Comparison of ENCODE assay signal across 8 cellular contexts in the genomic region with DNA sequence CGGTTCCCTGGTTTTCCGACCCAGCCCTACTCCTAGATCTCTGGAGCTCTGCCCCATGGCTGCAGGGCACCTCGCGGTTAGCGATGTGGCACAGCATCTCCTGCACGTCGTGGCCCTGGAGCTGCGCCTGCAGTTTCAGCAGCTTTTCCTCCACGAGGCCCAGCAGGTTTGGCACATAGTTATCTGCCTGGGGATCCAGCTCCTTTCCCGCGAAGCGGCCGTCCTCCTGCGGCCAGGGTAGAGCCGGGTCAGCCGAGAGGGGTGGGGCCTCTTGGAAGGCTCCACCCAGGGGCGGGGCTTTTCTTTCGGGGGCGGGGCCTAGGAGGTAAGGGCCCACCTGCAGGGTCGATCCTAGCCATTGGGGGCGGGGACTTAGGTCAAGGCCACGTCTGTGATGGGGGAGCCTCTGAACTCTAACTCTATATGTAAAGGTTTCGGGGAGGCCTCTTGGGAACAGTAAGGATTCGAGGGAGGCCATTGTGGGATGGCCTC. TPM values are rescaled to one million over a fixed set of nuclear protein-coding genes. Genes with fewer than 3 reads are reported as not detected.
DNase-seq lines count a peak whose midpoint lies in the region; ATAC-seq, FAIRE-seq and TF ChIP-seq lines count a peak whose summit lies in the region.

No MANE protein-coding gene starts in this region.

- TF ChIP-seq EP300 in HepG2 (IDR thresholded peaks at IDR 0.05; ENCODE audit: low read depth in 2 of 2, low read length in 2 of 2) (no peak), HepG2 (CRISPR knock-in tag; IDR thresholded peaks at IDR 0.05; ENCODE audit: borderline replicate concordance) (no peak)

- H3K4me3 ChIP-seq in BE2C (ENCODE audit: low read depth, low read length) (peak overlapping the region; percentile 45), HepG2 (replicated peaks in 1 of 3; ENCODE audit: insufficient read depth in 1 of 3, low read depth in 2 of 3, low read length in 3 of 3) (peak overlapping the region; percentile 14 to 69 (median 36); a peak in 4 of 6 replicates), testis (peak overlapping the region in 1 of 2 donors; percentile 11)

- H3K27ac ChIP-seq in HepG2 (ENCODE audit: extremely low read length, insufficient read depth, low read length) (no peak overlapping the region), testis (no peak overlapping the region)

- intact Hi-C loops in HepG2 (cut with micrococcal nuclease; ENCODE audit: unreplicated experiment), result loop anchor here (5.0 kb wide), 1 partner anchor 39 kb away; a partner anchor contains a TSS
- intact Hi-C loops in testis (cut with DNase I; ENCODE audit: low total_unique reads), result no loop called here

- DNase-seq in BE2C (peak; percentile 57), NCI-H69 (lab: John Stamatoyannopoulos, UW) (peak; percentile 60), amniotic epithelial cell (ENCODE audit: low read depth) (peak; percentile 16), HepG2 (ENCODE audit: low spot score) (no peak), testis (peak; percentile 61), SW 1271 (lab: John Stamatoyannopoulos, UW) (no peak), NCI-H187 treated with DMSO at 0.1 percent for 48 hours (lab: John Stamatoyannopoulos, UW) (no peak)

- TF ChIP-seq POLR2A in HepG2 (IDR thresholded peaks at IDR 0.05; ENCODE audit: insufficient read depth in 1 of 2, low read depth in 2 of 2, low read length in 2 of 2) (no peak), testis (IDR thresholded peaks at IDR 0.05) (no peak)

- peak overlapping the region; percentile 79 for H3K4me2 ChIP-seq in HepG2 (ENCODE audit: low read depth, low read length)

- peaks cover 58% of the 10 kb centered on the region for H3K27me3 ChIP-seq in BE2C
- peaks cover 3 to 35% of the 10 kb centered on the region in 2 experiments; a peak in 4 of 5 replicates for H3K27me3 ChIP-seq in HepG2 (ENCODE audit: control insufficient read depth in 1 of 2, insufficient read depth in 2 of 2, low read length in 2 of 2)
- no peaks in the 10 kb centered on the region for H3K27me3 ChIP-seq in testis

- no peak for TF ChIP-seq CTCF in BE2C (IDR thresholded peaks at IDR 0.05; ENCODE audit: low read depth, low read length)
- TF ChIP-seq CTCF in HepG2 (CRISPR knock-in tag; IDR thresholded peaks at IDR 0.05), result no peak
- TF ChIP-seq CTCF in testis (IDR thresholded peaks at IDR 0.05), result no peak

- no peak overlapping the region for H2AFZ ChIP-seq in HepG2 (ENCODE audit: low read length)

- H3K9ac ChIP-seq in HepG2 (ENCODE audit: insufficient read depth, low read depth, low read length), result no peak overlapping the region

- TF ChIP-seq RAD21 in HepG2 (CRISPR knock-in tag; IDR thresholded peaks at IDR 0.05), result no peak

- no peak for FAIRE-seq in HepG2 (lab: Jason Lieb, UNC)

- ATAC-seq in GM19452 (IDR thresholded peaks at IDR 0.05; ENCODE audit: unreplicated experiment), result peak; percentile 23
- peak; percentile 48 for ATAC-seq in HepG2

- CTCF ChIA-PET in HepG2 (lab: Yijun Ruan, JAX; ENCODE audit: low intra/inter-chr PET ratio, low total read pairs), result no interaction called here

- H4K20me1 ChIP-seq in HepG2 (ENCODE audit: insufficient read depth, low read length), result no peaks in the 10 kb centered on the region

- in situ Hi-C loops in HepG2 (cut with HindIII; ENCODE audit: extremely low pct_ligation_motif_present, low pct_unique_long_range_greater_than_20kb), result loop anchor here (5.0 kb wide), 1 partner anchor 39 kb away; a partner anchor contains a TSS

- POLR2A ChIA-PET in HepG2 (lab: Yijun Ruan, JAX), result interaction anchor here (1.4 to 3.1 kb wide), 4 partner anchors 14 to 47 kb away, joined by 4 to 15 read pairs (median 10); a partner anchor contains a TSS

- BruUV-seq in HepG2 (replicated peaks; lab: Mats Ljungman, UMichigan), result no TSS peak

- H3K9me3 ChIP-seq in BE2C (no peaks in the 10 kb centered on the region), HepG2 (ENCODE audit: low read length) (no peaks in the 10 kb centered on the region), testis (no peaks in the 10 kb centered on the region)

- H3K4me1 ChIP-seq in BE2C (no peaks in the 10 kb centered on the region), HepG2 (ENCODE audit: insufficient read depth, low read length) (peaks cover 51% of the 10 kb centered on the region), testis (peaks cover 25% of the 10 kb centered on the region)

- WGBS in HepG2 (ENCODE audit: low lambda C conversion rate), result 15% methylated on average over 18 of the region's 24 CpGs
- WGBS in testis, 2 donors, result 14 to 28% methylated on average over 9 to 23 of the region's 24 CpGs

- H3K79me2 ChIP-seq in HepG2 (ENCODE audit: insufficient read depth, low read length), result no peaks in the 10 kb centered on the region

- H3K36me3 ChIP-seq in BE2C (no peaks in the 10 kb centered on the region), HepG2 (replicated peaks in 1 of 2; ENCODE audit: control insufficient read depth in 1 of 2, insufficient read depth in 2 of 2, low read length in 2 of 2) (no peaks in the 10 kb centered on the region), testis (ENCODE audit: low read depth, missing control alignments) (no peaks in the 10 kb centered on the region)

RNA-seq across cellular contexts. Expression of a gene that starts 2.5 kb away (rescaled TPM):
- not detected for polyA plus RNA-seq in BE2C (2012; ENCODE audit: insufficient read depth, insufficient read length, low read depth)
- total RNA-seq in HepG2 (2016; rRNA removed; fragmentation: Illumina TruSeq; extraction: Trizol) (1.2 and 4.2 TPM in 2 replicates), testis (1 to 10 TPM; 3.1 to 3.6 TPM)
- 2.5 and 4.2 TPM in 2 replicates for total RNA-seq in HepG2 (2016; cell fraction: cytosol; rRNA removed; fragmentation: Illumina TruSeq; extraction: Trizol; ENCODE audit: low read depth)
- total RNA-seq in HepG2 (2016; cell fraction: insoluble cytoplasmic fraction; rRNA removed; fragmentation: Illumina TruSeq; extraction: Trizol), result 0.24 and 4.3 TPM in 2 replicates
- total RNA-seq in HepG2 (2016; cell fraction: membrane; rRNA removed; fragmentation: Illumina TruSeq; extraction: Trizol), result 0.80 and 2.7 TPM in 2 replicates
- 5.7 and 8.1 TPM in 2 replicates for total RNA-seq in HepG2 (2016; cell fraction: nucleus; rRNA removed; fragmentation: Illumina TruSeq; extraction: Trizol)
- polyA plus RNA-seq in HepG2 (2011; rRNA removed) (7.6 and 8.4 TPM in 2 replicates), testis (ENCODE audit: insufficient read depth, low read depth, low replicate concordance) (5.5 TPM)
- 0.79 and 1.9 TPM in 2 replicates for polyA plus RNA-seq in HepG2 (2011; cell fraction: cytosol; rRNA removed)
- polyA plus RNA-seq in HepG2 (2011; cell fraction: nucleus; rRNA removed), result 95.2 and 108 TPM in 2 replicates
- polyA plus RNA-seq in HepG2 (2012), result 9.4 TPM in 2 replicates
- 0.75 and 0.92 TPM in 2 replicates for polyA plus RNA-seq in HepG2 (2016; cell fraction: cytosol; fragmentation: Illumina TruSeq; extraction: Trizol; ENCODE audit: low read depth)
- 1.5 and 2.8 TPM in 2 replicates for polyA plus RNA-seq in HepG2 (2016; cell fraction: insoluble cytoplasmic fraction; fragmentation: Illumina TruSeq; extraction: Trizol; ENCODE audit: low read depth)
- 0.85 and 1.4 TPM in 2 replicates for polyA plus RNA-seq in HepG2 (2016; cell fraction: membrane; fragmentation: Illumina TruSeq; extraction: Trizol; ENCODE audit: low read depth)
- polyA plus RNA-seq in HepG2 (2016; cell fraction: nucleus; fragmentation: Illumina TruSeq; extraction: Trizol; ENCODE audit: insufficient read depth, low read depth), result 38.5 and 40.9 TPM in 2 replicates
- polyA minus RNA-seq in HepG2 (2011; rRNA and poly(A)+ RNA removed; ENCODE audit: low replicate concordance), result 7.1 and 16.7 TPM in 2 replicates
- polyA minus RNA-seq in HepG2 (2011; cell fraction: cytosol; rRNA and poly(A)+ RNA removed), result 3.9 and 4.1 TPM in 2 replicates
- polyA minus RNA-seq in HepG2 (2011; cell fraction: nucleus; rRNA and poly(A)+ RNA removed), result 14.0 and 15.7 TPM in 2 replicates

RNA-seq across cellular contexts. Expression of a gene that starts 13.3 kb away (rescaled TPM):
- polyA plus RNA-seq in BE2C (2012; ENCODE audit: insufficient read depth, insufficient read length, low read depth), result 2.0 TPM
- 0.04 TPM in 1 of 2 replicates, not detected in the other for total RNA-seq in HepG2 (2016; rRNA removed; fragmentation: Illumina TruSeq; extraction: Trizol)
- total RNA-seq in HepG2 (2016; cell fraction: cytosol; rRNA removed; fragmentation: Illumina TruSeq; extraction: Trizol; ENCODE audit: low read depth), result not detected in 2 replicates
- total RNA-seq in HepG2 (2016; cell fraction: insoluble cytoplasmic fraction; rRNA removed; fragmentation: Illumina TruSeq; extraction: Trizol), result 0.19 TPM in 1 of 2 replicates, not detected in the other
- total RNA-seq in HepG2 (2016; cell fraction: membrane; rRNA removed; fragmentation: Illumina TruSeq; extraction: Trizol), result 0.38 TPM in 1 of 2 replicates, not detected in the other
- total RNA-seq in HepG2 (2016; cell fraction: nucleus; rRNA removed; fragmentation: Illumina TruSeq; extraction: Trizol), result 0.19 and 0.34 TPM in 2 replicates
- polyA plus RNA-seq in HepG2 (2011; rRNA removed), result 0.08 and 0.35 TPM in 2 replicates
- 0.23 and 0.26 TPM in 2 replicates for polyA plus RNA-seq in HepG2 (2011; cell fraction: cytosol; rRNA removed)
- 0.29 and 0.42 TPM in 2 replicates for polyA plus RNA-seq in HepG2 (2011; cell fraction: nucleus; rRNA removed)
- polyA plus RNA-seq in HepG2 (2012), result 0.08 and 0.13 TPM in 2 replicates
- not detected in 2 replicates for polyA plus RNA-seq in HepG2 (2016; cell fraction: cytosol; fragmentation: Illumina TruSeq; extraction: Trizol; ENCODE audit: low read depth)
- 0.20 TPM in 1 of 2 replicates, not detected in the other for polyA plus RNA-seq in HepG2 (2016; cell fraction: insoluble cytoplasmic fraction; fragmentation: Illumina TruSeq; extraction: Trizol; ENCODE audit: low read depth)
- not detected in 2 replicates for polyA plus RNA-seq in HepG2 (2016; cell fraction: membrane; fragmentation: Illumina TruSeq; extraction: Trizol; ENCODE audit: low read depth)
- 0.32 and 1.2 TPM in 2 replicates for polyA plus RNA-seq in HepG2 (2016; cell fraction: nucleus; fragmentation: Illumina TruSeq; extraction: Trizol; ENCODE audit: insufficient read depth, low read depth)
- 1.6 TPM in 1 of 2 replicates, not detected in the other for polyA minus RNA-seq in HepG2 (2011; rRNA and poly(A)+ RNA removed; ENCODE audit: low replicate concordance)
- not detected in 2 replicates for polyA minus RNA-seq in HepG2 (2011; cell fraction: cytosol; rRNA and poly(A)+ RNA removed)
- 0.25 TPM in 1 of 2 replicates, not detected in the other for polyA minus RNA-seq in HepG2 (2011; cell fraction: nucleus; rRNA and poly(A)+ RNA removed)
- total RNA-seq in testis, result 10 to 100 TPM in 1 of 2 donors, 1 to 10 TPM in 1; 9.7 to 14.8 TPM
- polyA plus RNA-seq in testis (ENCODE audit: insufficient read depth, low read depth, low replicate concordance), result 18.3 TPM

RNA-seq across cellular contexts. Expression of a gene that starts 13.8 kb away (rescaled TPM):
- 490 TPM for polyA plus RNA-seq in BE2C (2012; ENCODE audit: insufficient read depth, insufficient read length, low read depth)
- total RNA-seq in HepG2 (2016; rRNA removed; fragmentation: Illumina TruSeq; extraction: Trizol) (44.2 and 125 TPM in 2 replicates), testis (100 to 1,000 TPM; 214 to 256 TPM)
- total RNA-seq in HepG2 (2016; cell fraction: cytosol; rRNA removed; fragmentation: Illumina TruSeq; extraction: Trizol; ENCODE audit: low read depth), result 48.9 and 50.4 TPM in 2 replicates
- total RNA-seq in HepG2 (2016; cell fraction: insoluble cytoplasmic fraction; rRNA removed; fragmentation: Illumina TruSeq; extraction: Trizol), result 34.7 and 135 TPM in 2 replicates
- 48.6 and 53.5 TPM in 2 replicates for total RNA-seq in HepG2 (2016; cell fraction: membrane; rRNA removed; fragmentation: Illumina TruSeq; extraction: Trizol)
- total RNA-seq in HepG2 (2016; cell fraction: nucleus; rRNA removed; fragmentation: Illumina TruSeq; extraction: Trizol), result 112 and 115 TPM in 2 replicates
- polyA plus RNA-seq in HepG2 (2011; rRNA removed) (85.1 and 111 TPM in 2 replicates), testis (ENCODE audit: insufficient read depth, low read depth, low replicate concordance) (266 TPM)
- polyA plus RNA-seq in HepG2 (2011; cell fraction: cytosol; rRNA removed), result 50.0 and 58.7 TPM in 2 replicates
- 284 and 361 TPM in 2 replicates for polyA plus RNA-seq in HepG2 (2011; cell fraction: nucleus; rRNA removed)
- polyA plus RNA-seq in HepG2 (2012), result 138 and 245 TPM in 2 replicates
- 34.6 and 43.1 TPM in 2 replicates for polyA plus RNA-seq in HepG2 (2016; cell fraction: cytosol; fragmentation: Illumina TruSeq; extraction: Trizol; ENCODE audit: low read depth)
- polyA plus RNA-seq in HepG2 (2016; cell fraction: insoluble cytoplasmic fraction; fragmentation: Illumina TruSeq; extraction: Trizol; ENCODE audit: low read depth), result 46.2 and 78.4 TPM in 2 replicates
- 62.2 and 79.4 TPM in 2 replicates for polyA plus RNA-seq in HepG2 (2016; cell fraction: membrane; fragmentation: Illumina TruSeq; extraction: Trizol; ENCODE audit: low read depth)
- 408 and 430 TPM in 2 replicates for polyA plus RNA-seq in HepG2 (2016; cell fraction: nucleus; fragmentation: Illumina TruSeq; extraction: Trizol; ENCODE audit: insufficient read depth, low read depth)
- 138 and 163 TPM in 2 replicates for polyA minus RNA-seq in HepG2 (2011; rRNA and poly(A)+ RNA removed; ENCODE audit: low replicate concordance)
- polyA minus RNA-seq in HepG2 (2011; cell fraction: cytosol; rRNA and poly(A)+ RNA removed), result 104 and 130 TPM in 2 replicates
- polyA minus RNA-seq in HepG2 (2011; cell fraction: nucleus; rRNA and poly(A)+ RNA removed), result 60.0 and 70.7 TPM in 2 replicates

RNA-seq across cellular contexts. Expression of a gene that starts 37.5 kb away (rescaled TPM):
- 38.7 TPM for polyA plus RNA-seq in BE2C (2012; ENCODE audit: insufficient read depth, insufficient read length, low read depth)
- total RNA-seq in HepG2 (2016; rRNA removed; fragmentation: Illumina TruSeq; extraction: Trizol) (1.2 and 2.9 TPM in 2 replicates), testis (1 to 10 TPM; 5.7 to 7.6 TPM)
- total RNA-seq in HepG2 (2016; cell fraction: cytosol; rRNA removed; fragmentation: Illumina TruSeq; extraction: Trizol; ENCODE audit: low read depth), result 0.61 and 0.88 TPM in 2 replicates
- total RNA-seq in HepG2 (2016; cell fraction: insoluble cytoplasmic fraction; rRNA removed; fragmentation: Illumina TruSeq; extraction: Trizol), result 1.4 and 2.9 TPM in 2 replicates
- total RNA-seq in HepG2 (2016; cell fraction: membrane; rRNA removed; fragmentation: Illumina TruSeq; extraction: Trizol), result 2.3 and 2.5 TPM in 2 replicates
- total RNA-seq in HepG2 (2016; cell fraction: nucleus; rRNA removed; fragmentation: Illumina TruSeq; extraction: Trizol), result 2.5 and 3.1 TPM in 2 replicates
- polyA plus RNA-seq in HepG2 (2011; rRNA removed) (5.3 and 7.0 TPM in 2 replicates), testis (ENCODE audit: insufficient read depth, low read depth, low replicate concordance) (4.3 TPM)
- polyA plus RNA-seq in HepG2 (2011; cell fraction: cytosol; rRNA removed), result 3.4 and 5.3 TPM in 2 replicates
- polyA plus RNA-seq in HepG2 (2011; cell fraction: nucleus; rRNA removed), result 46.2 and 52.8 TPM in 2 replicates
- 3.2 and 4.2 TPM in 2 replicates for polyA plus RNA-seq in HepG2 (2012)
- 1.4 and 1.7 TPM in 2 replicates for polyA plus RNA-seq in HepG2 (2016; cell fraction: cytosol; fragmentation: Illumina TruSeq; extraction: Trizol; ENCODE audit: low read depth)
- 2.0 and 2.2 TPM in 2 replicates for polyA plus RNA-seq in HepG2 (2016; cell fraction: insoluble cytoplasmic fraction; fragmentation: Illumina TruSeq; extraction: Trizol; ENCODE audit: low read depth)
- 2.5 and 3.1 TPM in 2 replicates for polyA plus RNA-seq in HepG2 (2016; cell fraction: membrane; fragmentation: Illumina TruSeq; extraction: Trizol; ENCODE audit: low read depth)
- 8.5 and 9.5 TPM in 2 replicates for polyA plus RNA-seq in HepG2 (2016; cell fraction: nucleus; fragmentation: Illumina TruSeq; extraction: Trizol; ENCODE audit: insufficient read depth, low read depth)
- 5.8 and 9.7 TPM in 2 replicates for polyA minus RNA-seq in HepG2 (2011; rRNA and poly(A)+ RNA removed; ENCODE audit: low replicate concordance)
- polyA minus RNA-seq in HepG2 (2011; cell fraction: cytosol; rRNA and poly(A)+ RNA removed), result 1.8 and 3.3 TPM in 2 replicates
- 2.6 and 2.7 TPM in 2 replicates for polyA minus RNA-seq in HepG2 (2011; cell fraction: nucleus; rRNA and poly(A)+ RNA removed)

RNA-seq across cellular contexts. Expression of a gene that starts 47.2 kb away (rescaled TPM):
- polyA plus RNA-seq in BE2C (2012; ENCODE audit: insufficient read depth, insufficient read length, low read depth), result 8.9 TPM
- total RNA-seq in HepG2 (2016; rRNA removed; fragmentation: Illumina TruSeq; extraction: Trizol) (3.1 and 3.3 TPM in 2 replicates), testis (1 to 10 TPM; 6.5 to 7.0 TPM)
- total RNA-seq in HepG2 (2016; cell fraction: cytosol; rRNA removed; fragmentation: Illumina TruSeq; extraction: Trizol; ENCODE audit: low read depth), result 0.81 and 1.5 TPM in 2 replicates
- 3.1 and 3.4 TPM in 2 replicates for total RNA-seq in HepG2 (2016; cell fraction: insoluble cytoplasmic fraction; rRNA removed; fragmentation: Illumina TruSeq; extraction: Trizol)
- total RNA-seq in HepG2 (2016; cell fraction: membrane; rRNA removed; fragmentation: Illumina TruSeq; extraction: Trizol), result 1.9 and 2.2 TPM in 2 replicates
- total RNA-seq in HepG2 (2016; cell fraction: nucleus; rRNA removed; fragmentation: Illumina TruSeq; extraction: Trizol), result 1.3 and 2.3 TPM in 2 replicates
- polyA plus RNA-seq in HepG2 (2011; rRNA removed) (2.7 and 3.9 TPM in 2 replicates), testis (ENCODE audit: insufficient read depth, low read depth, low replicate concordance) (4.9 TPM)
- 2.3 and 3.3 TPM in 2 replicates for polyA plus RNA-seq in HepG2 (2011; cell fraction: cytosol; rRNA removed)
- 4.9 and 5.4 TPM in 2 replicates for polyA plus RNA-seq in HepG2 (2011; cell fraction: nucleus; rRNA removed)
- polyA plus RNA-seq in HepG2 (2012), result 1.5 and 1.6 TPM in 2 replicates
- 0.61 and 0.65 TPM in 2 replicates for polyA plus RNA-seq in HepG2 (2016; cell fraction: cytosol; fragmentation: Illumina TruSeq; extraction: Trizol; ENCODE audit: low read depth)
- polyA plus RNA-seq in HepG2 (2016; cell fraction: insoluble cytoplasmic fraction; fragmentation: Illumina TruSeq; extraction: Trizol; ENCODE audit: low read depth), result 3.9 and 4.4 TPM in 2 replicates
- 1.2 and 1.6 TPM in 2 replicates for polyA plus RNA-seq in HepG2 (2016; cell fraction: membrane; fragmentation: Illumina TruSeq; extraction: Trizol; ENCODE audit: low read depth)
- polyA plus RNA-seq in HepG2 (2016; cell fraction: nucleus; fragmentation: Illumina TruSeq; extraction: Trizol; ENCODE audit: insufficient read depth, low read depth), result 2.9 and 3.2 TPM in 2 replicates
- polyA minus RNA-seq in HepG2 (2011; rRNA and poly(A)+ RNA removed; ENCODE audit: low replicate concordance), result 1.3 and 2.7 TPM in 2 replicates
- polyA minus RNA-seq in HepG2 (2011; cell fraction: cytosol; rRNA and poly(A)+ RNA removed), result 0.79 and 0.97 TPM in 2 replicates
- 1.8 and 2.7 TPM in 2 replicates for polyA minus RNA-seq in HepG2 (2011; cell fraction: nucleus; rRNA and poly(A)+ RNA removed)

Comparison
In these comparisons a context has a peak if more than half of its experiments do, and no peak if none do; other contexts are left out.
1. DNase-seq: peak in BE2C (single experiment), NCI-H69 (single experiment), amniotic epithelial cell (single experiment) and testis (single experiment); none in HepG2 (single experiment), SW 1271 (0 of 2) and NCI-H187 treated with DMSO at 0.1 percent for 48 hours (single experiment).
2. RNA of a gene that starts 13.3 kb away (total RNA-seq): 9.7 to 14.8 TPM in testis; 0.04 to 0.38 TPM in HepG2; every median in the first group is over 4 times any median in the second.